In the genomic region with DNA sequence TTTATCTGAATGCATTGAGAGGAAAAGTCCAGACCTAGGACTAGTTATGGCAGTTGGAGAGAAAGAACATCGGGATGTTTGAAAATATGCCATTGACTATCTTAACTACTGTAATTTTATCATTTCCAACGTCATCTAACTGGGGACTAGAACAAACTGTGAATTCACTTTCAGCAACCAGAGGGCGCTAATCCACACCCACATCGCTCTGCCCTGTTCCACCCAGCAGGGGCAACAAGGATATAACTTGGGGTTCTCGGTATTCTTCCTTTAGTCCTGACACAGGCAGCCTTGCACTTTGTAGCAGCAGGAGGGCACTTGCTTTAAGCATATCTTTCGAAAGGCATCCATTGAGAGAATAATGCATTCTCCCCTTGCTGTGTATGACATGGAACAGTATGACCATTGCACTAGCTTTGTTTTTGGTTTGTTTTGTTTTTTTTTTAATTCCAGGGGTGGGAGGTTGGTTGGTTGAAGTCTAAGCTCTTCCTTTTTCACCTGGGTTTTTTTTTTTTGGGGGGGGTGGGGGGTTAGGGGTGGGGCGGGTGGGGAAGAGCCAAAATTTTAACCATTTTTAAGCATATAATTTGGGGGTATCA, we compare ENCODE assay signal across 8 cellular contexts.
A peak's percentile ranks its signal among the peaks of the same experiment; 100 is the strongest.
DNase-seq lines count a peak whose midpoint lies in the region; ATAC-seq and TF ChIP-seq lines count a peak whose summit lies in the region.

No MANE protein-coding gene starts in this region.

- peak overlapping the region; percentile 21 for H3K27ac Mint-ChIP-seq in T-helper 1 cell treated with Interleukin-12 subunit alpha and Interleukin-12 subunit beta and Interleukin-4 antibody, amounts not matched to agents 30 μg/mL and 1 μg/mL, for 36 hours

- in situ Hi-C loops in HAP-1 (cut with MboI; ENCODE audit: low sequenced_read_pairs), result loop anchor here (10.0 kb wide), 2 partner anchors 161 to 271 kb away; no protein-coding TSS in a partner anchor

- H3K4me1 ChIP-seq in HAP-1, result no peaks in the 10 kb centered on the region

- H3K9me3 ChIP-seq in HAP-1, result no peaks in the 10 kb centered on the region

- DNase-seq in GDM1 (lab: John Stamatoyannopoulos, UW) (peak; percentile 75), HAP-1 (ENCODE audit: low spot score in 2 of 2) (peak; percentile 64 to 75), NB4 (ENCODE audit: low read depth) (peak; percentile 88), amniotic stem cell (lab: John Stamatoyannopoulos, UW) (peak; percentile 40), hepatic stellate cell (ENCODE audit: low spot score) (peak; percentile 76)
- peak; percentile 36 for DNase-seq in stimulated activated CD4-positive, alpha-beta T cell treated with anti-CD3 and anti-CD28 coated beads, Interleukin-12 subunit alpha, Interleukin-12 subunit beta, amount 100 ng/mL, for 4 hours

- H3K36me3 ChIP-seq in HAP-1 (replicated peaks), result peaks cover 32% of the 10 kb centered on the region

- no peaks in the 10 kb centered on the region for H3K27me3 ChIP-seq in HAP-1 (ENCODE audit: low read depth)

- H3K36me3 Mint-ChIP-seq in T-helper 1 cell treated with Interleukin-12 subunit alpha and Interleukin-12 subunit beta and Interleukin-4 antibody, amounts not matched to agents 30 μg/mL and 1 μg/mL, for 36 hours (ENCODE audit: low read depth), result peaks cover 36% of the 10 kb centered on the region

- H3K4me1 Mint-ChIP-seq in T-helper 1 cell treated with Interleukin-12 subunit alpha and Interleukin-12 subunit beta and Interleukin-4 antibody, amounts not matched to agents 30 μg/mL and 1 μg/mL, for 36 hours (ENCODE audit: low read depth), result peaks cover 5% of the 10 kb centered on the region

- ATAC-seq in GM21528 (IDR thresholded peaks at IDR 0.05; ENCODE audit: low FRiP score, unreplicated experiment), result no peak

- peak; percentile 22 for TF ChIP-seq POLR2A in NB4 (IDR thresholded peaks at IDR 0.05; ENCODE audit: extremely low read depth, insufficient read length)

- TF ChIP-seq CTCF in NB4 (IDR thresholded peaks at IDR 0.05; ENCODE audit: low read depth, low read length), result peak; percentile 89

- H3K9me3 Mint-ChIP-seq in T-helper 1 cell treated with Interleukin-12 subunit alpha and Interleukin-12 subunit beta and Interleukin-4 antibody, amounts not matched to agents 30 μg/mL and 1 μg/mL, for 36 hours, result no peaks in the 10 kb centered on the region

- H3K27me3 Mint-ChIP-seq in T-helper 1 cell treated with Interleukin-12 subunit alpha and Interleukin-12 subunit beta and Interleukin-4 antibody, amounts not matched to agents 30 μg/mL and 1 μg/mL, for 36 hours (ENCODE audit: low read depth), result no peaks in the 10 kb centered on the region

- H3K4me3 ChIP-seq in HAP-1 (no peak overlapping the region), NB4 (ENCODE audit: low read depth, low read length) (no peak overlapping the region)

- H3K4me3 Mint-ChIP-seq in T-helper 1 cell treated with Interleukin-12 subunit alpha and Interleukin-12 subunit beta and Interleukin-4 antibody, amounts not matched to agents 30 μg/mL and 1 μg/mL, for 36 hours, result no peak overlapping the region

Comparison
In these comparisons a context has a peak if more than half of its experiments do, and no peak if none do; other contexts are left out.
1. DNase-seq: peak in every context shown above with its lines; median percentile 88 in NB4; 76 in hepatic stellate cell; 75 in GDM1; 70 in HAP-1; 40 in amniotic stem cell; 36 in stimulated activated CD4-positive, alpha-beta T cell treated with anti-CD3 and anti-CD28 coated beads, Interleukin-12 subunit alpha, Interleukin-12 subunit beta, amount 100 ng/mL, for 4 hours.